Comparison of ENCODE assay signal across 33 cellular contexts in genomic region chr11:17805043-17805442, GRCh38.
"Had no signal": no experiment of that assay in that cellular context is flagged by ENCODE, and none has a peak within 500 bp of the region (broad histone marks: within the 10 kb centered on the region; RNA-seq: fewer than 3 reads in every experiment).

No MANE protein-coding gene starts in this region.

- H3K4me1 Mint-ChIP-seq: activated B cell treated with CpG ODN at 0.5 μM for 24 hours; activated naive CD4-positive, alpha-beta T cell treated with anti-CD3 and anti-CD28 coated beads, Interleukin-2, amount 10 ng/mL, durations not matched to agents 7 days and 5 days; T-helper 17 cell had no signal

- ATAC-seq: activated CD4-positive, CD25-positive, alpha-beta regulatory T cell treated with anti-CD3 and anti-CD28 coated beads, Interleukin-2, amount 50 U/mL, for 24 hours; activated T-cell treated with anti-CD3 and anti-CD28 coated beads, Interleukin-2, amount 50 U/mL, for 72 hours; body of pancreas; effector memory CD8-positive, alpha-beta T cell; foreskin keratinocyte; heart left ventricle; T-helper 17 cell had no signal

- H3K4me1 ChIP-seq: adrenal gland, body of pancreas, foreskin keratinocyte had no signal

- H3K4me3 Mint-ChIP-seq: activated B cell treated with CpG ODN at 0.5 μM for 24 hours; activated naive CD4-positive, alpha-beta T cell treated with anti-CD3 and anti-CD28 coated beads, Interleukin-2, amount 10 ng/mL, durations not matched to agents 7 days and 5 days; activated T-cell treated with anti-CD3 and anti-CD28 coated beads, Interleukin-2, amount 50 U/mL, for 24 hours; activated T-cell treated with anti-CD3 and anti-CD28 coated beads, Interleukin-2, amount 50 U/mL, for 72 hours; effector memory CD8-positive, alpha-beta T cell; T-helper 17 cell; T-helper 2 cell treated with Interferon-gamma antibody and Interleukin-4, amounts not matched to agents 5 μg/mL and 100 μg/mL, for 36 hours had no signal

- H3K27me3 ChIP-seq: adrenal gland, body of pancreas, esophagus muscularis mucosa, foreskin keratinocyte, gastrocnemius medialis, heart left ventricle had no signal

- H3K36me3 ChIP-seq: adrenal gland, esophagus muscularis mucosa, gastrocnemius medialis, heart left ventricle, WERI-Rb-1 had no signal

- H3K9me3 ChIP-seq: adrenal gland, body of pancreas, esophagus muscularis mucosa, gastrocnemius medialis, heart left ventricle had no signal

- H3K27me3 Mint-ChIP-seq: activated B cell treated with CpG ODN at 0.5 μM for 24 hours; activated naive CD4-positive, alpha-beta T cell treated with anti-CD3 and anti-CD28 coated beads, Interleukin-2, amount 10 ng/mL, durations not matched to agents 7 days and 5 days; activated T-cell treated with anti-CD3 and anti-CD28 coated beads, Interleukin-2, amount 50 U/mL, for 24 hours; effector memory CD8-positive, alpha-beta T cell; T-helper 17 cell had no signal

- DNase-seq: activated B cell treated with CpG ODN at 0.5 μM for 24 hours; activated CD4-positive, alpha-beta T cell treated with anti-CD3 and anti-CD28 coated beads for 48 hours; activated CD4-positive, alpha-beta T cell treated with anti-CD3 and anti-CD28 coated beads, Interleukin-2, amount 50 U/mL, for 1 hour; activated CD4-positive, alpha-beta T cell treated with anti-CD3 and anti-CD28 coated beads, Interleukin-2, amount 50 U/mL, for 48 hours; activated CD8-positive, alpha-beta memory T cell treated with anti-CD3 and anti-CD28 coated beads, Interleukin-2, amount 50 U/mL, for 48 hours; activated gamma-delta T cell; activated naive CD4-positive, alpha-beta T cell; activated naive CD4-positive, alpha-beta T cell treated with anti-CD3 and anti-CD28 coated beads, Interleukin-2, amount 10 ng/mL, durations not matched to agents 7 days and 5 days; activated T-cell treated with anti-CD3 and anti-CD28 coated beads for 4 hours; activated T-cell treated with anti-CD3 and anti-CD28 coated beads, Interleukin-2, amount 50 U/mL, for 24 hours; activated T-cell treated with anti-CD3 and anti-CD28 coated beads, Interleukin-2, amount 50 U/mL, for 72 hours; adrenal gland; amygdala; aorta; body of pancreas; caudate nucleus; cortex of kidney; dermis blood vessel endothelial cell; effector CD4-positive, alpha-beta T cell; effector memory CD8-positive, alpha-beta T cell; erythroblast; foreskin keratinocyte; gastrocnemius medialis; glutamatergic neuron; heart left ventricle; T-helper 1 cell; T-helper 17 cell; T1000; WERI-Rb-1 had no signal

- H3K27ac Mint-ChIP-seq: activated B cell treated with CpG ODN at 0.5 μM for 24 hours; activated naive CD4-positive, alpha-beta T cell treated with anti-CD3 and anti-CD28 coated beads, Interleukin-2, amount 10 ng/mL, durations not matched to agents 7 days and 5 days; activated naive CD4-positive, alpha-beta T cell treated with anti-CD3 and anti-CD28 coated beads, Interleukin-2, amount 50 U/mL, for 72 hours; activated T-cell treated with anti-CD3 and anti-CD28 coated beads, Interleukin-2, amount 50 U/mL, for 24 hours; activated T-cell treated with anti-CD3 and anti-CD28 coated beads, Interleukin-2, amount 50 U/mL, for 72 hours; effector memory CD8-positive, alpha-beta T cell; T-helper 17 cell; T-helper 2 cell treated with Interferon-gamma antibody and Interleukin-4, amounts not matched to agents 5 μg/mL and 100 μg/mL, for 36 hours had no signal

- H3K27ac ChIP-seq: adrenal gland, body of pancreas, esophagus muscularis mucosa, foreskin keratinocyte, gastrocnemius medialis, WERI-Rb-1 had no signal

- H3K9me3 Mint-ChIP-seq: activated B cell treated with CpG ODN at 0.5 μM for 24 hours; activated T-cell treated with anti-CD3 and anti-CD28 coated beads, Interleukin-2, amount 50 U/mL, for 24 hours; T-helper 2 cell treated with Interferon-gamma antibody and Interleukin-4, amounts not matched to agents 5 μg/mL and 100 μg/mL, for 36 hours had no signal

- H3K4me3 ChIP-seq: adrenal gland, body of pancreas, esophagus muscularis mucosa, gastrocnemius medialis, heart left ventricle had no signal

- H3K36me3 Mint-ChIP-seq: activated naive CD4-positive, alpha-beta T cell treated with anti-CD3 and anti-CD28 coated beads, Interleukin-2, amount 10 ng/mL, durations not matched to agents 7 days and 5 days; activated naive CD4-positive, alpha-beta T cell treated with anti-CD3 and anti-CD28 coated beads, Interleukin-2, amount 50 U/mL, for 72 hours had no signal
